8 cellular contexts compared by ENCODE assay signal in the genomic region with DNA sequence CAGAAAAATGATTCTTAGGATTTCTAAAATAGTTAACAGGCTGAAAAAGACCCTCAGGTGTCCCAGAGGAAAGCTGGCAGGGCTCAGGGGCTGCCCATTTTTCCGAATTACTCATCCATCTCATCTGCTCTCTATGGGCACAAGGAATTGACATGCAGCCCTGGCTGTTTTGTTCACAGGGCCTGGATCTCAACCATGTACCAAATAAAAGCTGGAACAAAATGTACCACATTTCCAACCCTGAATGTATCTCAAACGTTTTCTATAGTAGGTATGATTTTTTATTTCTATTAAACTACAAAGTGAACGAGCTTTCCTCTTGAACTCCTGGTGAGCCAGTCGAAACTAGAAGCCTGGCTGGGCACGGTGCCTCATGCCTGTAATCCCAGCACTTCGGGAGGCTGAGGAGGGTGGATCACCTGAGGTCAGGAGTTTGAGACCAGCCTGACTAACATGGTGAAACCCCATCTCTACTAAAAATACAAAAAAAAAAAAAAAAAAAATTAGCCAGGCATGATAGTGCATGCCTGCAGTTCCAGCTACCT. TPM values are rescaled to one million over a fixed set of nuclear protein-coding genes. Genes with fewer than 3 reads are reported as not detected.
"Had no signal": no experiment of that assay in that cellular context is flagged by ENCODE, and none has a peak within 500 bp of the region (broad histone marks: within the 10 kb centered on the region; RNA-seq: fewer than 3 reads in every experiment).

No MANE protein-coding gene starts in this region.

- H3K4me3 ChIP-seq: GM23338, HAP-1 had no signal

- H3K9me3 Mint-ChIP-seq: HFFc6, IgD-negative memory B cell had no signal

- H3K36me3 Mint-ChIP-seq: IgD-negative memory B cell had no signal

- H3K4me2 ChIP-seq: GM23338 had no signal

- H3K9me3 ChIP-seq: HAP-1 had no signal

- H3K4me3 Mint-ChIP-seq: GM23338, HFFc6, IgD-negative memory B cell had no signal

- DNase-seq: HFFc6 had no signal

- H3K4me1 Mint-ChIP-seq: GM23338 had no signal

- ATAC-seq: GM23338, HCT116, HepG2 had no signal

- H2AFZ ChIP-seq: GM23338 had no signal

- H3K4me1 ChIP-seq: HAP-1 had no signal

- H3K36me3 ChIP-seq: HAP-1 had no signal

- H3K27ac Mint-ChIP-seq: GM23338, HFFc6, IgD-negative memory B cell had no signal

- H3K27ac ChIP-seq: HL-60 had no signal

RNA-seq across cellular contexts. Expression of gene RASD2, which starts 43.8 kb away (rescaled TPM):
- total RNA-seq: HepG2, HFFc6, HT1080 had no signal
